25 cellular contexts compared by ENCODE assay signal in the genomic region with DNA sequence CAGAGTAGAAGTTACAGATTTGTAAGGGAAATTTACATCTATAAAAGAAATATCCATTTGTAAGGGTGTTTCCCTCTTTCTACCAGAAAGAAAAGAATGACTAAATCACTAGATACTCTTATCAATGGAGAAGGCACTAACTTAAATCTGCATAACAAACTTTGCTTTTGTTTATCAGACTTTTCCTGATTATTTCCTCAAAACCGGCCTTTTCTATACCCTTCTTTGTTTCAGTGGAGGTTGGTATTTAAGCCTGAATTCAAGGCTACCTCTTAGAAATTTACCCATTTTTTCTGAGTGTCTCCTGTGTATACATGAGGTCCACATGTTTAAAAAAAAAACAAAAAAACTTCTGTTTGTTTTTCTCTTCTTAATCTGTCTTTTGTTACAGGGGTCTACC.
DNase-seq lines count a peak whose midpoint lies in the region; FAIRE-seq and TF ChIP-seq lines count a peak whose summit lies in the region.
"Had no signal": no experiment of that assay in that cellular context is flagged by ENCODE, and none has a peak within 500 bp of the region (broad histone marks: within the 10 kb centered on the region; RNA-seq: fewer than 3 reads in every experiment).

No MANE protein-coding gene starts in this region.

- H3K4ac ChIP-seq in trophoblast cell (ENCODE audit: low read depth, low read length) = no peak overlapping the region

- DNase-seq in H7 (peak; percentile 15), endodermal cell (no peak), trophoblast cell (no peak), caudate nucleus (lab: John Stamatoyannopoulos, UW) (no peak), RCC 7860 (ENCODE audit: low spot score) (no peak)
- DNase-seq in activated CD4-positive, alpha-beta T cell treated with anti-CD3 and anti-CD28 coated beads for 1 hour = no peak
- DNase-seq: BE2C; C1 segment of cervical spinal cord; CD4-positive, CD25-positive, alpha-beta regulatory T cell; CD8-positive, alpha-beta memory T cell; COR-L47; DMS 273 treated with DMSO at 0.1 percent for 48 hours; DMS53; DND-41; EL; GM23248; KBM-7 had no signal

- H3K4me3 ChIP-seq in H7 (ENCODE audit: insufficient read depth, low read depth, low read length) (no peak overlapping the region), HUES64 (ENCODE audit: low read length) (no peak overlapping the region), endodermal cell (ENCODE audit: low read length) (no peak overlapping the region), iPS-18a (ENCODE audit: low read length) (peak overlapping the region; percentile 18), trophoblast cell (ENCODE audit: low read depth, low read length) (no peak overlapping the region)
- H3K4me3 ChIP-seq: GM23248, HAP-1 had no signal

- no peaks in the 10 kb centered on the region for H3K27me3 ChIP-seq in H7 (ENCODE audit: control insufficient read depth, insufficient read depth, low read length)
- no peaks in the 10 kb centered on the region for H3K27me3 ChIP-seq in HUES64 (ENCODE audit: insufficient read depth, low read length)
- no peaks in the 10 kb centered on the region for H3K27me3 ChIP-seq in endodermal cell (ENCODE audit: control insufficient read depth, insufficient read depth, low read length, poor library complexity, severe bottlenecking)
- no peaks in the 10 kb centered on the region for H3K27me3 ChIP-seq in iPS-18a (ENCODE audit: control insufficient read depth, insufficient read depth, low read length)
- no peaks in the 10 kb centered on the region for H3K27me3 ChIP-seq in trophoblast cell (ENCODE audit: insufficient read depth, low read length)
- H3K27me3 ChIP-seq: BE2C had no signal

- no peak overlapping the region for H4K8ac ChIP-seq in trophoblast cell (ENCODE audit: low read depth, low read length)

- H3K4me2 ChIP-seq in trophoblast cell (ENCODE audit: low read length) = no peak overlapping the region

- H3K4me3 Mint-ChIP-seq in endodermal cell = no peak overlapping the region
- H3K4me3 Mint-ChIP-seq: CD4-positive, CD25-positive, alpha-beta regulatory T cell; CD8-positive, alpha-beta memory T cell; IgD-negative memory B cell had no signal

- no peak overlapping the region for H2BK120ac ChIP-seq in trophoblast cell (ENCODE audit: insufficient read depth, low read length, poor library complexity)

- no peaks in the 10 kb centered on the region for H3K79me1 ChIP-seq in trophoblast cell (ENCODE audit: low read length)

- H3K4me1 ChIP-seq in HUES64 (ENCODE audit: insufficient read depth, low read length) = peaks cover 21% of the 10 kb centered on the region
- no peaks in the 10 kb centered on the region for H3K4me1 ChIP-seq in endodermal cell (ENCODE audit: control insufficient read depth, insufficient read depth, low read length)
- H3K4me1 ChIP-seq in iPS-18a (ENCODE audit: control insufficient read depth, low read depth, low read length) = peaks cover 23% of the 10 kb centered on the region
- H3K4me1 ChIP-seq in trophoblast cell (ENCODE audit: control insufficient read depth in 1 of 2, insufficient read depth in 2 of 2, low read length in 2 of 2) = no peaks in the 10 kb centered on the region
- H3K4me1 ChIP-seq: BE2C had no signal

- H3K79me2 ChIP-seq in trophoblast cell (ENCODE audit: control insufficient read depth, insufficient read depth, low read length, poor library complexity) = no peaks in the 10 kb centered on the region

- no CpG with 5 or more reads among the region's 1 CpG for WGBS in HUES64
- WGBS in endodermal cell (ENCODE audit: insufficient coverage in 1 of 2, insufficient read length in 1 of 2), 2 experiments = 0% methylated on average over 1 of the region's 1 CpG; no CpG with 5 or more reads in 1 of the 2 experiments
- WGBS in trophoblast cell (ENCODE audit: extremely low coverage, insufficient coverage, insufficient read length) = no CpG with 5 or more reads among the region's 1 CpG

- no peak overlapping the region for H3K23ac ChIP-seq in trophoblast cell (ENCODE audit: low read length)

- TF ChIP-seq CTCF in endodermal cell (conservative IDR thresholded peaks at IDR 0.05) = no peak

- H3K18ac ChIP-seq in trophoblast cell (ENCODE audit: low read length) = no peak overlapping the region

- H3K4me1 Mint-ChIP-seq in endodermal cell = peaks cover 58% of the 10 kb centered on the region
- H3K4me1 Mint-ChIP-seq: CD4-positive, CD25-positive, alpha-beta regulatory T cell; CD8-positive, alpha-beta memory T cell had no signal

- no peak overlapping the region for H3K14ac ChIP-seq in trophoblast cell (ENCODE audit: low read length)

- H3K9ac ChIP-seq in HUES64 (ENCODE audit: low read depth, low read length) (peak overlapping the region; percentile 65), endodermal cell (ENCODE audit: extremely low read depth, low read length, poor library complexity, severe bottlenecking) (no peak overlapping the region), iPS-18a (ENCODE audit: low read length) (peak overlapping the region; percentile 52), trophoblast cell (ENCODE audit: low read length) (no peak overlapping the region)
- H3K9ac ChIP-seq: GM23248 had no signal

- no peaks in the 10 kb centered on the region for H3K36me3 ChIP-seq in H7 (replicated peaks; ENCODE audit: control insufficient read depth, insufficient read depth, low read length)
- no peaks in the 10 kb centered on the region for H3K36me3 ChIP-seq in HUES64 (ENCODE audit: insufficient read depth, low read length)
- no peaks in the 10 kb centered on the region for H3K36me3 ChIP-seq in endodermal cell (ENCODE audit: control insufficient read depth, insufficient read depth, low read length)
- no peaks in the 10 kb centered on the region for H3K36me3 ChIP-seq in iPS-18a (ENCODE audit: control insufficient read depth, low read depth, low read length)
- H3K36me3 ChIP-seq in trophoblast cell (ENCODE audit: control insufficient read depth in 1 of 2, insufficient read depth in 2 of 2, low read length in 2 of 2) = no peaks in the 10 kb centered on the region
- H3K36me3 ChIP-seq: BE2C, HAP-1 had no signal

- peaks cover 4% of the 10 kb centered on the region for H3K36me3 Mint-ChIP-seq in endodermal cell (ENCODE audit: low read depth)
- H3K36me3 Mint-ChIP-seq: CD4-positive, CD25-positive, alpha-beta regulatory T cell; CD8-positive, alpha-beta memory T cell; IgD-negative memory B cell had no signal

- no peak overlapping the region for H4K91ac ChIP-seq in trophoblast cell (ENCODE audit: low read depth, low read length)

- no peak overlapping the region for H4K12ac ChIP-seq in trophoblast cell (ENCODE audit: low read depth, low read length)

- no peak overlapping the region for H2AK5ac ChIP-seq in trophoblast cell (ENCODE audit: low read length)

- H3K27ac ChIP-seq in HUES64 (ENCODE audit: low read depth, low read length) (peak overlapping the region; percentile 99), endodermal cell (ENCODE audit: low read depth, low read length) (no peak overlapping the region), iPS-18a (ENCODE audit: low read length) (peak overlapping the region; percentile 94), trophoblast cell (ENCODE audit: low read depth, low read length) (no peak overlapping the region), caudate nucleus (ENCODE audit: low read depth, low read length) (no peak overlapping the region)
- H3K27ac ChIP-seq: GM23248 had no signal

- no peak overlapping the region for H2BK12ac ChIP-seq in trophoblast cell (ENCODE audit: low read length)

- no peaks in the 10 kb centered on the region for H3K9me3 ChIP-seq in HUES64 (ENCODE audit: insufficient read depth, low read depth, low read length)
- peaks cover 2% of the 10 kb centered on the region for H3K9me3 ChIP-seq in endodermal cell (ENCODE audit: control insufficient read depth, low read length)
- no peaks in the 10 kb centered on the region for H3K9me3 ChIP-seq in iPS-18a (ENCODE audit: control insufficient read depth, low read depth, low read length)
- no peaks in the 10 kb centered on the region for H3K9me3 ChIP-seq in trophoblast cell (ENCODE audit: insufficient read depth, low read depth, low read length)
- H3K9me3 ChIP-seq: BE2C, HAP-1 had no signal

- H2AFZ ChIP-seq in trophoblast cell (ENCODE audit: insufficient read depth, low read length, poor library complexity) = no peak overlapping the region
- H2AFZ ChIP-seq: GM23248 had no signal

- H3K27ac Mint-ChIP-seq in endodermal cell = peak overlapping the region; percentile 95
- H3K27ac Mint-ChIP-seq: CD4-positive, CD25-positive, alpha-beta regulatory T cell; CD8-positive, alpha-beta memory T cell; IgD-negative memory B cell had no signal

- H3K27me3 Mint-ChIP-seq in endodermal cell (ENCODE audit: insufficient read depth) = no peaks in the 10 kb centered on the region
- H3K27me3 Mint-ChIP-seq: CD4-positive, CD25-positive, alpha-beta regulatory T cell had no signal

- FAIRE-seq in RCC 7860 (lab: Jason Lieb, UNC) = no peak
- FAIRE-seq: G401.6, GM12891, GM19239, HepG2 had no signal

- H2BK5ac ChIP-seq in trophoblast cell (ENCODE audit: low read depth, low read length, poor library complexity) = no peak overlapping the region

- H3K9me3 Mint-ChIP-seq in endodermal cell = peaks cover 13% of the 10 kb centered on the region
- H3K9me3 Mint-ChIP-seq: CD8-positive, alpha-beta memory T cell; IgD-negative memory B cell had no signal

Comparison
In these comparisons a context has a peak if more than half of its experiments do, and no peak if none do; other contexts are left out.
1. H3K27ac ChIP-seq: peak in HUES64 (single experiment) and iPS-18a (single experiment); none in endodermal cell (single experiment), trophoblast cell (single experiment) and caudate nucleus (single experiment).
2. H3K9ac ChIP-seq: peak in HUES64 (single experiment) and iPS-18a (single experiment); none in endodermal cell (single experiment) and trophoblast cell (single experiment).